In the genomic region with DNA sequence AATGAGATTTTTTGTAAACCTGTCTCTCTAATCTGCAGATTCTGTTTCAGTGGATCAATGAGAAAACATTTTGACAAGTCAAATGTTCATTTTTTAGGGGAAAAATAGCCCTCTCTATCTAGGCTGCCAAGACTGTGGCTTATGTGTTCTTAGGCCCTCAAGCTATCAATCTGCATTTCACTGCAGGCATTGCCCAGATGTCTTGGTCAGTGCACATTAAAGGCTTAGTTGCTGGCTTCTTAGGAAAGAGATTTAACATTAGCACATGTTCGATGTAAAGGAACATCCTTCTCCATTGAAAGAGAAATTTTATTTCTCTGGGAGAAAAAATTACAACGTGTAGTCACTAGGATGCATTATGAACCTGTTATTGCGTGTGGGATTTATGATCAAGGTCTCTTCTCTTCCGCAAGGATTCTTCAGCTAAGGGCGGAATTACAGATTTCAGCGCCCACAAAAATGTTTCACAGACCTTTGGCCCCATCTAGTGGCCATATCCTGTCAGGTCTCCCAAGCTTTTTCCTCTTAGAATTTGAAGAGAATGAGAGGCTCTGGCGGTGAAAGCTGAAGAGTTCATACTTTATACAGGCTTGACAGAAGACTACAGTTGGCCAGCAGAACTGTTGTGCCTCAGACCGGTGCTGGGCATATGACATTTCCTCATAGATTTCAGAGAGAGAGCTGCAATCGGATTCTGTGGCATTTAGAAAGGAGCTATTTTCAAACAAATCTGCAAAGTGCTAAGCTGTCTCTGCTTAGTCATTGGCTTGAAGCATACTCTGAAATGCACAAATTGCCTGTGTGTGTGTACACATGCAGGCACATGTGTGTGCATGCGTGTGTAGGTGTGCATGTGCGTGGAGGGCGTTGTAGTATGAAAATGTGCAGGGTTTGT, we compare ENCODE assay signal across 9 cellular contexts.
DNase-seq lines count a peak whose midpoint lies in the region; ATAC-seq and TF ChIP-seq lines count a peak whose summit lies in the region.
"Had no signal": no experiment of that assay in that cellular context is flagged by ENCODE, and none has a peak within 500 bp of the region (broad histone marks: within the 10 kb centered on the region; RNA-seq: fewer than 3 reads in every experiment).

No MANE protein-coding gene starts in this region.

- DNase-seq in DMS 273 treated with DMSO at 0.1 percent for 48 hours (lab: John Stamatoyannopoulos, UW) (peak; percentile 9), HuH-7.5 (ENCODE audit: low spot score) (peak; percentile 39), NOMO-1 treated with dmso at 0.1 percent for 144 hours (lab: John Stamatoyannopoulos, UW; ENCODE audit: unreplicated experiment) (peak; percentile 37), fibroblast of mammary gland (ENCODE audit: low read depth) (peak; percentile 71), neural progenitor cell (ENCODE audit: low spot score) (peak; percentile 81), type B pancreatic cell (ENCODE audit: extremely low spot score, unreplicated experiment) (peak; percentile 76)
- peak; percentile 64 for DNase-seq in activated CD8-positive, alpha-beta memory T cell treated with anti-CD3 and anti-CD28 coated beads, Interleukin-2, amount 50 U/mL, for 48 hours

- no peak overlapping the region for H2AFZ ChIP-seq in neural progenitor cell (replicated peaks)

- peak overlapping the region; percentile 10 for H3K4me3 Mint-ChIP-seq in neural progenitor cell
- H3K4me3 Mint-ChIP-seq in type B pancreatic cell = no peak overlapping the region
- H3K4me3 Mint-ChIP-seq: activated naive CD8-positive, alpha-beta T cell had no signal

- no peak overlapping the region for H3K27ac ChIP-seq in neural progenitor cell

- no peaks in the 10 kb centered on the region for H4K20me1 ChIP-seq in neural progenitor cell (ENCODE audit: low read depth)

- peaks cover 4% of the 10 kb centered on the region for H3F3A ChIP-seq in neural progenitor cell (ENCODE audit: low read depth)

- H3K79me2 ChIP-seq in neural progenitor cell (ENCODE audit: low read depth) = no peaks in the 10 kb centered on the region

- H3K9me3 Mint-ChIP-seq in neural progenitor cell (no peaks in the 10 kb centered on the region), type B pancreatic cell (no peaks in the 10 kb centered on the region)

- H3K4me3 ChIP-seq in fibroblast of mammary gland (ENCODE audit: control insufficient read depth, low read depth, low read length) (no peak overlapping the region), neural progenitor cell (no peak overlapping the region)

- H3K4me1 ChIP-seq in neural progenitor cell = peaks cover 5% of the 10 kb centered on the region

- H3K9ac ChIP-seq in neural progenitor cell = no peak overlapping the region

- H3K4me1 Mint-ChIP-seq in neural progenitor cell (peaks cover 10% of the 10 kb centered on the region), type B pancreatic cell (ENCODE audit: unreplicated experiment) (peaks cover 11% of the 10 kb centered on the region)

- peak; percentile 84 for TF ChIP-seq CTCF in fibroblast of mammary gland (conservative IDR thresholded peaks at IDR 0.05; ENCODE audit: control insufficient read depth, insufficient read depth, low read depth, low read length)
- TF ChIP-seq CTCF in neural progenitor cell (IDR thresholded peaks at IDR 0.05) = peak; percentile 93
- TF ChIP-seq CTCF in type B pancreatic cell (conservative IDR thresholded peaks at IDR 0.05) = peak; percentile 93

- ATAC-seq in GM21526 (IDR thresholded peaks at IDR 0.05; ENCODE audit: low FRiP score, unreplicated experiment) = peak; percentile 86

- H3K9me3 ChIP-seq in neural progenitor cell (ENCODE audit: low read depth) = no peaks in the 10 kb centered on the region

- H3K36me3 Mint-ChIP-seq in neural progenitor cell (no peaks in the 10 kb centered on the region), type B pancreatic cell (no peaks in the 10 kb centered on the region)
- H3K36me3 Mint-ChIP-seq: activated naive CD8-positive, alpha-beta T cell had no signal

- no peaks in the 10 kb centered on the region for H3K27me3 ChIP-seq in neural progenitor cell

- peak overlapping the region; percentile 57 for H3K4me2 ChIP-seq in neural progenitor cell

- H3K36me3 ChIP-seq in neural progenitor cell = no peaks in the 10 kb centered on the region

- no peaks in the 10 kb centered on the region for H3K27me3 Mint-ChIP-seq in neural progenitor cell (ENCODE audit: insufficient read depth, low read depth)
- peaks cover 13% of the 10 kb centered on the region for H3K27me3 Mint-ChIP-seq in type B pancreatic cell

- no peak overlapping the region for H3K27ac Mint-ChIP-seq in neural progenitor cell
- no peak overlapping the region for H3K27ac Mint-ChIP-seq in type B pancreatic cell
- H3K27ac Mint-ChIP-seq: activated naive CD8-positive, alpha-beta T cell had no signal

Comparison
In these comparisons a context has a peak if more than half of its experiments do, and no peak if none do; other contexts are left out.
1. DNase-seq: peak in every context shown above with its lines; median percentile 81 in neural progenitor cell; 76 in type B pancreatic cell; 71 in fibroblast of mammary gland; 64 in activated CD8-positive, alpha-beta memory T cell treated with anti-CD3 and anti-CD28 coated beads, Interleukin-2, amount 50 U/mL, for 48 hours; 39 in HuH-7.5; 37 in NOMO-1 treated with dmso at 0.1 percent for 144 hours; 9 in DMS 273 treated with DMSO at 0.1 percent for 48 hours.